10 cellular contexts compared by ENCODE assay signal in genomic region chr1:199691540-199691939, GRCh38.
A peak's percentile ranks its signal among the peaks of the same experiment; 100 is the strongest.
DNase-seq lines count a peak whose midpoint lies in the region; ATAC-seq and TF ChIP-seq lines count a peak whose summit lies in the region.
"Had no signal": no experiment of that assay in that cellular context is flagged by ENCODE, and none has a peak within 500 bp of the region (broad histone marks: within the 10 kb centered on the region; RNA-seq: fewer than 3 reads in every experiment).

No MANE protein-coding gene starts in this region.

- WGBS in gastroesophageal sphincter (ENCODE audit: low coverage in 1 of 2), 2 donors: 55 to 63% methylated on average over 2 to 3 of the region's 3 CpGs
- WGBS in ovary, 3 donors: 53 to 68% (median 54%) methylated on average over 3 of the region's 3 CpGs

- H3K27me3 ChIP-seq in gastroesophageal sphincter (no peaks in the 10 kb centered on the region), ovary (no peaks in the 10 kb centered on the region)

- H3K4me3 ChIP-seq in AG09309 (ENCODE audit: control insufficient read depth, low read depth, low read length) (no peak overlapping the region), gastroesophageal sphincter (no peak overlapping the region), ovary (no peak overlapping the region)

- H3K4me1 ChIP-seq in gastroesophageal sphincter (no peaks in the 10 kb centered on the region), ovary (ENCODE audit: insufficient read depth) (no peaks in the 10 kb centered on the region)

- TF ChIP-seq POLR2A in gastroesophageal sphincter (IDR thresholded peaks at IDR 0.05) (no peak), ovary (IDR thresholded peaks at IDR 0.05) (no peak)

- no peak for TF ChIP-seq CTCF in AG09309 (IDR thresholded peaks at IDR 0.05; ENCODE audit: control insufficient read depth, insufficient read depth, low read depth, low read length, missing control alignments)
- TF ChIP-seq CTCF in gastroesophageal sphincter (IDR thresholded peaks at IDR 0.05): no peak
- TF ChIP-seq CTCF in ovary (IDR thresholded peaks at IDR 0.05): no peak

- TF ChIP-seq EP300 in gastroesophageal sphincter (IDR thresholded peaks at IDR 0.05): no peak
- no peak for TF ChIP-seq EP300 in ovary (IDR thresholded peaks at IDR 0.05)

- intact Hi-C loops in ovary (cut with DNase I): no loop called here

- H3K9me3 ChIP-seq in gastroesophageal sphincter (no peaks in the 10 kb centered on the region), ovary (no peaks in the 10 kb centered on the region)

- DNase-seq in AG09309 (ENCODE audit: low read depth) (peak; percentile 90), HS-5 (ENCODE audit: low read depth) (peak; percentile 57), RKO (ENCODE audit: low spot score) (peak; percentile 73), ovary (no peak), cerebellar nuclear complex (lab: John Stamatoyannopoulos, UW) (no peak)
- DNase-seq: activated naive CD8-positive, alpha-beta T cell treated with anti-CD3 and anti-CD28 coated beads, Interleukin-2, amount 50 U/mL, for 24 hours; GOT3 had no signal

- H3K36me3 ChIP-seq in gastroesophageal sphincter (no peaks in the 10 kb centered on the region), ovary (no peaks in the 10 kb centered on the region)

- H3K27ac ChIP-seq in gastroesophageal sphincter (no peak overlapping the region), ovary (no peak overlapping the region)

- ATAC-seq in gastroesophageal sphincter: peak; percentile 51
- no peak for ATAC-seq in GM21619 (IDR thresholded peaks at IDR 0.05; ENCODE audit: unreplicated experiment)
- ATAC-seq in GM19452 (IDR thresholded peaks at IDR 0.05; ENCODE audit: unreplicated experiment): no peak
- ATAC-seq: activated naive CD8-positive, alpha-beta T cell treated with anti-CD3 and anti-CD28 coated beads, Interleukin-2, amount 50 U/mL, for 24 hours had no signal

Comparison
In these comparisons a context has a peak if more than half of its experiments do, and no peak if none do; other contexts are left out.
1. DNase-seq: peak in AG09309 (single experiment), HS-5 (single experiment) and RKO (single experiment); none in ovary (0 of 5) and cerebellar nuclear complex (0 of 2).